8 cellular contexts compared by ENCODE assay signal in the genomic region with DNA sequence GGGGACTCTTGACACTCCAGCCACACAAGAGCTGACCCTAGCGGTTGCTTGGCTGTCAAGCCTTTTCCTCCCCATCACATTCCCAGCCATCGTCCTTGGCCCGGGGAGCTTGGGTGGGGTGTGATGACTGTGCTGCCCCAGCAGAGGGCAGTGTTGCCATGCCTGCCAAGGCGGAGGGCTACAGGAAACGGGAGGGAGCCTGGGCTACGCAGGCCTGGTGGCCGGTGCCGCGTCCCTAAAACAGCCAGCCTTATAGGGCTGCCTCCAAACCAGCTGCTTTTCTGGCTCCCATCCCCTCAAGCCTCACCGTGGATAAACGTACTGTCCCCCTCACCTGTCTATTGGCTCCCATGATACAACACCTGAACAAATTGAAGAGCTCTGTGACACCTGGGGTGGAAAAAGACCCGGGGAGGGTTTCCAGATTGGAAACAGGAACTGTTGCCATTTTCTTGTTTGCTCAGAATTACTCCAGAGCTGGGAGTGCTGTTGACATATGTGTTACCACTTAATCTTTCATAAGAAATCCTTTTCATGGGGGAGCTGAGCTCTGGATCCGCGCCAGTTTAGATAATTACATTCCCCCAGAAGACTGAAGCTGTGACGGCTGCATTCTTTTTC.
DNase-seq lines count a peak whose midpoint lies in the region; ATAC-seq and TF ChIP-seq lines count a peak whose summit lies in the region.

No MANE protein-coding gene starts in this region.

- H3K4ac ChIP-seq in H9 (ENCODE audit: low read depth, low read length): no peak overlapping the region

- peak overlapping the region; percentile 79 for H2AFZ ChIP-seq in H9 (ENCODE audit: low read length)

- no peaks in the 10 kb centered on the region for H3K79me1 ChIP-seq in H9 (ENCODE audit: insufficient read depth, low read depth, low read length, poor library complexity, severe bottlenecking)

- TF ChIP-seq CTCF in H9 (conservative IDR thresholded peaks at IDR 0.05) (peak; percentile 99), LNCAP (IDR thresholded peaks at IDR 0.05) (peak; percentile 90), Panc1 (IDR thresholded peaks at IDR 0.05) (peak; percentile 86), astrocyte of the spinal cord (IDR thresholded peaks at IDR 0.05; ENCODE audit: low read depth, low read length) (peak; percentile 96)

- no TSS peak for BruUV-seq in Panc1 (replicated peaks; lab: Mats Ljungman, UMichigan)

- no CpG with 5 or more reads among the region's 15 CpGs for WGBS in H9 (ENCODE audit: extremely low coverage, insufficient read length, low lambda C conversion rate)

- POLR2A ChIA-PET in Panc1 (lab: Charles Lee): no interaction called here

- in situ Hi-C loops in Panc1 (cut with HindIII; ENCODE audit: low pct_unique_long_range_greater_than_20kb, low sequenced_read_pairs) (no loop called here), astrocyte of the spinal cord (cut with HindIII; ENCODE audit: low sequenced_read_pairs) (no loop called here)

- no peak overlapping the region for H3K18ac ChIP-seq in H9 (ENCODE audit: insufficient read length, low read depth, low read length)

- no peak overlapping the region for H2BK12ac ChIP-seq in H9 (ENCODE audit: insufficient read length, low read depth, low read length)

- H3T11ph ChIP-seq in H9 (ENCODE audit: low read length): no peak overlapping the region

- H3K4me2 ChIP-seq in H9 (ENCODE audit: insufficient read depth, insufficient read length, low read length) (peak overlapping the region; percentile 25), skeletal muscle satellite cell (ENCODE audit: low read length) (peak overlapping the region; percentile 70)

- no peak overlapping the region for H3K14ac ChIP-seq in H9 (ENCODE audit: insufficient read depth, low read length)

- no peaks in the 10 kb centered on the region for H3K9me3 ChIP-seq in H9 (ENCODE audit: control insufficient read depth, low read depth, low read length)
- H3K9me3 ChIP-seq in Panc1 (ENCODE audit: control insufficient read depth, insufficient read depth, low read depth, low read length): no peaks in the 10 kb centered on the region
- no peaks in the 10 kb centered on the region for H3K9me3 ChIP-seq in iPS-20b (ENCODE audit: insufficient read depth, low read depth, low read length)
- no peaks in the 10 kb centered on the region for H3K9me3 ChIP-seq in skeletal muscle satellite cell (replicated peaks; ENCODE audit: low read length)

- no peak overlapping the region for H2BK5ac ChIP-seq in H9 (ENCODE audit: insufficient read length, low read length)

- H4K20me1 ChIP-seq in H9 (ENCODE audit: control insufficient read depth, insufficient read depth, insufficient read length): no peaks in the 10 kb centered on the region

- intact Hi-C loops in Panc1 (cut with micrococcal nuclease; ENCODE audit: unreplicated experiment): no loop called here

- no peak overlapping the region for H2BK15ac ChIP-seq in H9 (ENCODE audit: low read depth, low read length)

- no peaks in the 10 kb centered on the region for H3K36me3 Mint-ChIP-seq in H9 (ENCODE audit: insufficient read depth in 1 of 3, low read depth in 3 of 3)

- no peak overlapping the region for H2BK120ac ChIP-seq in H9 (ENCODE audit: low read depth, low read length, poor library complexity, severe bottlenecking)

- peak; percentile 31 for DNase-seq in NK-92 treated with Interleukin-12 subunit alpha and Interleukin-12 subunit beta, amount 100 ng/mL, for 24 hours (lab: John Stamatoyannopoulos, UW)
- DNase-seq in NK-92 (lab: John Stamatoyannopoulos, UW; ENCODE audit: unreplicated experiment): no peak
- peak; percentile 94 for DNase-seq in H9
- peak; percentile 39 for DNase-seq in Panc1 (ENCODE audit: low read depth, low spot score)
- peak; percentile 33 for DNase-seq in astrocyte of the spinal cord (ENCODE audit: low read depth, low spot score)

- no peak overlapping the region for H4K91ac ChIP-seq in H9 (ENCODE audit: insufficient read length, low read depth, low read length)

- CTCF ChIA-PET in Panc1 (lab: Charles Lee): no interaction called here

- H3K9ac ChIP-seq in H9 (ENCODE audit: extremely low read depth, insufficient read length, low read length) (no peak overlapping the region), iPS-20b (ENCODE audit: low read depth, low read length) (no peak overlapping the region), skeletal muscle satellite cell (ENCODE audit: low read depth, low read length) (no peak overlapping the region)

- peaks cover 28 to 30% of the 10 kb centered on the region in 2 experiments for H3K4me1 Mint-ChIP-seq in H9

- H3K4me3 Mint-ChIP-seq in H9: peak overlapping the region in 1 of 2 experiments; percentile 49; a peak in 2 of 5 replicates

- H3K27ac ChIP-seq in H9 (ENCODE audit: insufficient read length, low read depth, low read length) (no peak overlapping the region), Panc1 (ENCODE audit: low read length) (no peak overlapping the region), iPS-20b (ENCODE audit: low read length) (no peak overlapping the region)

- H3K4me3 ChIP-seq in Panc1 (ENCODE audit: low read depth in 2 of 2, low read length in 2 of 2) (no peak overlapping the region), astrocyte of the spinal cord (ENCODE audit: low read depth, low read length) (no peak overlapping the region), iPS-20b (ENCODE audit: low read length) (peak overlapping the region; percentile 31; the same call in 1 of the 2 replicates), skeletal muscle satellite cell (ENCODE audit: low read length) (peak overlapping the region; percentile 38)

- H2BK20ac ChIP-seq in H9 (ENCODE audit: low read depth, low read length, poor library complexity, severe bottlenecking): no peak overlapping the region

- no peak overlapping the region for H4K8ac ChIP-seq in H9 (replicated peaks; ENCODE audit: insufficient read length, low read depth, low read length)

- no peaks in the 10 kb centered on the region for H3K79me2 ChIP-seq in H9 (ENCODE audit: insufficient read depth, low read length)

- no peak overlapping the region for H3K23ac ChIP-seq in H9 (ENCODE audit: insufficient read length, low read depth, low read length)

- ATAC-seq in Panc1: peak; percentile 91

- H3K23me2 ChIP-seq in H9 (ENCODE audit: insufficient read length, low read depth, low read length, poor library complexity, severe bottlenecking): no peaks in the 10 kb centered on the region

- no peak overlapping the region for H2AK5ac ChIP-seq in H9 (ENCODE audit: insufficient read length, low read length)

- peaks cover 6% of the 10 kb centered on the region; the same call in 1 of the 2 replicates for H3K4me1 ChIP-seq in H9 (ENCODE audit: insufficient read depth, low read length)
- no peaks in the 10 kb centered on the region for H3K4me1 ChIP-seq in Panc1 (ENCODE audit: control insufficient read depth, insufficient read depth, low read length)
- peaks cover 24% of the 10 kb centered on the region for H3K4me1 ChIP-seq in iPS-20b (ENCODE audit: insufficient read depth, low read length)
- H3K4me1 ChIP-seq in skeletal muscle satellite cell (ENCODE audit: control insufficient read depth, insufficient read depth, low read length): peaks cover 2% of the 10 kb centered on the region

- H3K9me3 Mint-ChIP-seq in H9: no peaks in the 10 kb centered on the region

- H3K27me3 Mint-ChIP-seq in H9 (ENCODE audit: low read depth): peaks cover 19% of the 10 kb centered on the region

- no peaks in the 10 kb centered on the region for H3K36me3 ChIP-seq in Panc1 (ENCODE audit: control insufficient read depth, insufficient read depth, low read length)
- H3K36me3 ChIP-seq in iPS-20b (ENCODE audit: insufficient read depth, low read depth, low read length): no peaks in the 10 kb centered on the region
- H3K36me3 ChIP-seq in skeletal muscle satellite cell (ENCODE audit: insufficient read depth, low read length): no peaks in the 10 kb centered on the region

- no peak overlapping the region for H4K5ac ChIP-seq in H9 (ENCODE audit: insufficient read length, low read depth, low read length)

- no peaks in the 10 kb centered on the region for H3K27me3 ChIP-seq in H9 (ENCODE audit: insufficient read depth, low read length)
- no peaks in the 10 kb centered on the region for H3K27me3 ChIP-seq in Panc1 (ENCODE audit: control insufficient read depth, insufficient read depth, low read length)
- no peaks in the 10 kb centered on the region; the same call in 1 of the 2 replicates for H3K27me3 ChIP-seq in iPS-20b (ENCODE audit: insufficient read depth, low read length)
- no peaks in the 10 kb centered on the region for H3K27me3 ChIP-seq in skeletal muscle satellite cell (ENCODE audit: control insufficient read depth, insufficient read depth, low read length)

- no peak overlapping the region for H3K27ac Mint-ChIP-seq in H9

- H3K56ac ChIP-seq in H9 (ENCODE audit: insufficient read length, low read depth, low read length): no peak overlapping the region

Comparison
In these comparisons a context has a peak if more than half of its experiments do, and no peak if none do; other contexts are left out.
1. H3K4me3 ChIP-seq: peak in iPS-20b (single experiment) and skeletal muscle satellite cell (single experiment); none in Panc1 (0 of 2) and astrocyte of the spinal cord (single experiment).
2. Peak in every context shown above with its lines, with median percentiles within 50 percentile points of each other: CTCF ChIP-seq.